ENCODE assay signal across 12 cellular contexts in the genomic region with DNA sequence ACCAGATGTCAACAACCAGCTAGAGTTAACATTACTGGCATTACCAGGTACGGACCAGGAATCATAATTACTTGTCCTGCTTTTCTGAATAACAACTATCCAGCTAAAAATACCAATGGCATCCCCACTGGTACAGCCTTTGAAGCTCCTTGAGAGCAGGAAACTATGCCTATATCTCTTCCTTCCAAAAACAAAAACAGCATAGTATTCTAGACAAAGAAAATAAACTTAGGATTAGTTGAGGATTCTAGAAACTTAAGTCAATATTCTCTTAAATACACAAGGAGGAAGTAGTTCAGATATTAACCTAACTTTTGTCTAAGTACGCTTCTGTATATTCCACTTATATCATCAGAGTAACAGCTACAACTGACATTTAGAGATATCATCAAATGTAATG. TPM values are rescaled to one million over a fixed set of nuclear protein-coding genes. Genes with fewer than 3 reads are reported as not detected.
DNase-seq lines count a peak whose midpoint lies in the region; ATAC-seq, FAIRE-seq and TF ChIP-seq lines count a peak whose summit lies in the region.
"Had no signal": no experiment of that assay in that cellular context is flagged by ENCODE, and none has a peak within 500 bp of the region (broad histone marks: within the 10 kb centered on the region; RNA-seq: fewer than 3 reads in every experiment).

No MANE protein-coding gene starts in this region.

- POLR2A ChIA-PET in HepG2 (lab: Yijun Ruan, JAX) = interaction anchor here (0.6 to 2.6 kb wide), 4 partner anchors 11 to 68 kb away, joined by 3 to 14 read pairs (median 4); a partner anchor contains a TSS

- intact Hi-C loops in HepG2 (cut with micrococcal nuclease; ENCODE audit: unreplicated experiment) = no loop called here
- intact Hi-C loops in right lobe of liver (cut with DNase I) = loop anchor here (10.0 kb wide), 1 partner anchor 139 kb away; no protein-coding TSS in a partner anchor
- intact Hi-C loops in vagina (cut with DNase I) = no loop called here

- H3K27me3 Mint-ChIP-seq in activated naive CD8-positive, alpha-beta T cell treated with anti-CD3 and anti-CD28 coated beads for 36 hours = no peaks in the 10 kb centered on the region

- in situ Hi-C loops in HepG2 (cut with HindIII; ENCODE audit: extremely low pct_ligation_motif_present, low pct_unique_long_range_greater_than_20kb) = loop anchor here (10.0 kb wide), 1 partner anchor 139 kb away; no protein-coding TSS in a partner anchor

- H3K27me3 ChIP-seq in HepG2 (ENCODE audit: control insufficient read depth in 1 of 2, insufficient read depth in 2 of 2, low read length in 2 of 2) = no peaks in the 10 kb centered on the region; a peak in 1 of 5 replicates
- no peaks in the 10 kb centered on the region for H3K27me3 ChIP-seq in right lobe of liver
- H3K27me3 ChIP-seq in vagina = no peaks in the 10 kb centered on the region
- H3K27me3 ChIP-seq: neutrophil, upper lobe of left lung had no signal

- H3K4me1 ChIP-seq in HepG2 (ENCODE audit: insufficient read depth, low read length) (peaks cover 55% of the 10 kb centered on the region), right lobe of liver (peaks cover 0 to 29% (median 13%) of the 10 kb centered on the region in 4 donors), vagina (peaks cover 67% of the 10 kb centered on the region)

- no peak for TF ChIP-seq POLR2A in HepG2 (IDR thresholded peaks at IDR 0.05; ENCODE audit: insufficient read depth in 1 of 2, low read depth in 2 of 2, low read length in 2 of 2)
- TF ChIP-seq POLR2A in right lobe of liver (IDR thresholded peaks at IDR 0.05) = no peak
- no peak for TF ChIP-seq POLR2A in vagina (IDR thresholded peaks at IDR 0.05)

- DNase-seq in HepG2 (ENCODE audit: low spot score) (no peak), right lobe of liver (no peak), iris pigment epithelial cell (ENCODE audit: low read depth) (peak; percentile 20), vagina (ENCODE audit: extremely low spot score in 2 of 2) (no peak), NCI-H510A (lab: John Stamatoyannopoulos, UW) (no peak), AG08396 (ENCODE audit: low spot score) (no peak), NCI-H1092 treated with DMSO at 0.1 percent for 48 hours (lab: John Stamatoyannopoulos, UW) (no peak)
- no peak for DNase-seq in activated naive CD8-positive, alpha-beta T cell treated with anti-CD3 and anti-CD28 coated beads for 36 hours
- DNase-seq: DMS79, NCI-H2227 treated with DMSO at 0.1 percent for 48 hours, upper lobe of left lung had no signal

- peak overlapping the region; percentile 90 for H3K4me2 ChIP-seq in HepG2 (ENCODE audit: low read depth, low read length)

- no TSS peak for BruUV-seq in HepG2 (replicated peaks; lab: Mats Ljungman, UMichigan)

- 38% methylated on average over 2 of the region's 2 CpGs for WGBS in HepG2 (ENCODE audit: low lambda C conversion rate)
- WGBS in right lobe of liver (ENCODE audit: insufficient coverage, low coverage, low lambda C conversion rate, missing lambda C conversion rate) = 30% methylated on average over 2 of the region's 2 CpGs

- no peak for TF ChIP-seq CTCF in HepG2 (CRISPR knock-in tag; IDR thresholded peaks at IDR 0.05)
- TF ChIP-seq CTCF in right lobe of liver (IDR thresholded peaks at IDR 0.05) = no peak
- no peak for TF ChIP-seq CTCF in vagina (IDR thresholded peaks at IDR 0.05)

- H3K36me3 Mint-ChIP-seq in activated naive CD8-positive, alpha-beta T cell treated with anti-CD3 and anti-CD28 coated beads for 36 hours = peaks cover 53% of the 10 kb centered on the region

- H3K4me3 ChIP-seq in HepG2 (replicated peaks in 1 of 3; ENCODE audit: insufficient read depth in 1 of 3, low read depth in 2 of 3, low read length in 3 of 3) (peak overlapping the region; percentile 79 to 100 (median 90); a peak in 5 of 6 replicates), right lobe of liver (no peak overlapping the region), vagina (peak overlapping the region; percentile 67 to 73)

- H3K79me2 ChIP-seq in HepG2 (ENCODE audit: insufficient read depth, low read length) = peaks cover 94% of the 10 kb centered on the region

- H3K36me3 ChIP-seq in HepG2 (replicated peaks in 1 of 2; ENCODE audit: control insufficient read depth in 1 of 2, insufficient read depth in 2 of 2, low read length in 2 of 2) (peaks cover 4 to 16% of the 10 kb centered on the region in 2 experiments), right lobe of liver (peaks cover 0 to 8% (median 0%) of the 10 kb centered on the region in 4 donors), vagina (no peaks in the 10 kb centered on the region)

- no peak overlapping the region for H2AFZ ChIP-seq in HepG2 (ENCODE audit: low read length)

- no peak for FAIRE-seq in HepG2 (lab: Jason Lieb, UNC)

- peaks cover 72% of the 10 kb centered on the region for H4K20me1 ChIP-seq in HepG2 (ENCODE audit: insufficient read depth, low read length)

- H3K9me3 ChIP-seq in HepG2 (ENCODE audit: low read length) (no peaks in the 10 kb centered on the region), right lobe of liver (no peaks in the 10 kb centered on the region), vagina (no peaks in the 10 kb centered on the region)
- H3K9me3 ChIP-seq: neutrophil, upper lobe of left lung had no signal

- H3K27ac Mint-ChIP-seq in activated naive CD8-positive, alpha-beta T cell treated with anti-CD3 and anti-CD28 coated beads for 36 hours = peak overlapping the region; percentile 80

- ATAC-seq in HepG2 (no peak), right lobe of liver (no peak)

- TF ChIP-seq EP300 in HepG2 (IDR thresholded peaks at IDR 0.05; ENCODE audit: low read depth in 2 of 2, low read length in 2 of 2) (no peak), HepG2 (CRISPR knock-in tag; IDR thresholded peaks at IDR 0.05; ENCODE audit: borderline replicate concordance) (no peak)

- peaks cover 48% of the 10 kb centered on the region for H3K4me1 Mint-ChIP-seq in activated naive CD8-positive, alpha-beta T cell treated with anti-CD3 and anti-CD28 coated beads for 36 hours

- TF ChIP-seq RAD21 in HepG2 (CRISPR knock-in tag; IDR thresholded peaks at IDR 0.05) = no peak

- no peak overlapping the region for H3K4me3 Mint-ChIP-seq in activated naive CD8-positive, alpha-beta T cell treated with anti-CD3 and anti-CD28 coated beads for 36 hours

- CTCF ChIA-PET in HepG2 (lab: Yijun Ruan, JAX; ENCODE audit: low intra/inter-chr PET ratio, low total read pairs) = interaction anchor here (1.7 kb wide), 1 partner anchor 138 kb away, joined by 7 read pairs; no protein-coding TSS in a partner anchor

- H3K9me3 Mint-ChIP-seq in activated naive CD8-positive, alpha-beta T cell treated with anti-CD3 and anti-CD28 coated beads for 36 hours = peaks cover 2% of the 10 kb centered on the region

- H3K9ac ChIP-seq in HepG2 (ENCODE audit: insufficient read depth, low read depth, low read length) = peak overlapping the region; percentile 28; the same call in 1 of the 2 replicates

- H3K27ac ChIP-seq in HepG2 (ENCODE audit: extremely low read length, insufficient read depth, low read length) = no peak overlapping the region
- H3K27ac ChIP-seq in right lobe of liver = no peak overlapping the region
- H3K27ac ChIP-seq in vagina = peak overlapping the region; percentile 92
- H3K27ac ChIP-seq: neutrophil had no signal

RNA-seq across cellular contexts. Expression of a gene that starts 3.0 kb away (rescaled TPM):
- total RNA-seq in HepG2 (2016; rRNA removed; fragmentation: Illumina TruSeq; extraction: Trizol) = 166 and 192 TPM in 2 replicates
- 14.8 and 18.6 TPM in 2 replicates for total RNA-seq in HepG2 (2016; cell fraction: cytosol; rRNA removed; fragmentation: Illumina TruSeq; extraction: Trizol; ENCODE audit: low read depth)
- 164 and 178 TPM in 2 replicates for total RNA-seq in HepG2 (2016; cell fraction: insoluble cytoplasmic fraction; rRNA removed; fragmentation: Illumina TruSeq; extraction: Trizol)
- total RNA-seq in HepG2 (2016; cell fraction: membrane; rRNA removed; fragmentation: Illumina TruSeq; extraction: Trizol) = 33.3 and 42.9 TPM in 2 replicates
- 243 and 259 TPM in 2 replicates for total RNA-seq in HepG2 (2016; cell fraction: nucleus; rRNA removed; fragmentation: Illumina TruSeq; extraction: Trizol)
- 97.5 and 98.1 TPM in 2 replicates for polyA plus RNA-seq in HepG2 (2011; rRNA removed)
- 50.6 and 52.7 TPM in 2 replicates for polyA plus RNA-seq in HepG2 (2011; cell fraction: cytosol; rRNA removed)
- 159 and 189 TPM in 2 replicates for polyA plus RNA-seq in HepG2 (2011; cell fraction: nucleus; rRNA removed)
- 106 and 122 TPM in 2 replicates for polyA plus RNA-seq in HepG2 (2012)
- polyA plus RNA-seq in HepG2 (2016; cell fraction: cytosol; fragmentation: Illumina TruSeq; extraction: Trizol; ENCODE audit: low read depth) = 6.8 and 8.4 TPM in 2 replicates
- 165 and 171 TPM in 2 replicates for polyA plus RNA-seq in HepG2 (2016; cell fraction: insoluble cytoplasmic fraction; fragmentation: Illumina TruSeq; extraction: Trizol; ENCODE audit: low read depth)
- 18.5 and 22.5 TPM in 2 replicates for polyA plus RNA-seq in HepG2 (2016; cell fraction: membrane; fragmentation: Illumina TruSeq; extraction: Trizol; ENCODE audit: low read depth)
- polyA plus RNA-seq in HepG2 (2016; cell fraction: nucleus; fragmentation: Illumina TruSeq; extraction: Trizol; ENCODE audit: insufficient read depth, low read depth) = 212 and 220 TPM in 2 replicates
- 143 and 421 TPM in 2 replicates for polyA minus RNA-seq in HepG2 (2011; rRNA and poly(A)+ RNA removed; ENCODE audit: low replicate concordance)
- 53.6 and 56.2 TPM in 2 replicates for polyA minus RNA-seq in HepG2 (2011; cell fraction: cytosol; rRNA and poly(A)+ RNA removed)
- 426 and 458 TPM in 2 replicates for polyA minus RNA-seq in HepG2 (2011; cell fraction: nucleus; rRNA and poly(A)+ RNA removed)
- total RNA-seq in right lobe of liver = 10 to 100 TPM; 21.7 to 38.5 (median 35.6) TPM
- total RNA-seq in activated naive CD8-positive, alpha-beta T cell treated with anti-CD3 and anti-CD28 coated beads for 36 hours = 100 to 1,000 TPM; 242 to 255 TPM
- 85.7 TPM for total RNA-seq in vagina

RNA-seq across cellular contexts. Expression of a gene that starts 28.8 kb away (rescaled TPM):
- total RNA-seq in HepG2 (2016; rRNA removed; fragmentation: Illumina TruSeq; extraction: Trizol) = 18.6 and 25.7 TPM in 2 replicates
- 2.7 and 3.0 TPM in 2 replicates for total RNA-seq in HepG2 (2016; cell fraction: cytosol; rRNA removed; fragmentation: Illumina TruSeq; extraction: Trizol; ENCODE audit: low read depth)
- total RNA-seq in HepG2 (2016; cell fraction: insoluble cytoplasmic fraction; rRNA removed; fragmentation: Illumina TruSeq; extraction: Trizol) = 16.9 and 25.9 TPM in 2 replicates
- 5.7 and 9.7 TPM in 2 replicates for total RNA-seq in HepG2 (2016; cell fraction: membrane; rRNA removed; fragmentation: Illumina TruSeq; extraction: Trizol)
- total RNA-seq in HepG2 (2016; cell fraction: nucleus; rRNA removed; fragmentation: Illumina TruSeq; extraction: Trizol) = 14.1 and 15.4 TPM in 2 replicates
- polyA plus RNA-seq in HepG2 (2011; rRNA removed) = 3.0 and 4.4 TPM in 2 replicates
- polyA plus RNA-seq in HepG2 (2011; cell fraction: cytosol; rRNA removed) = 2.3 and 2.8 TPM in 2 replicates
- 4.2 and 4.7 TPM in 2 replicates for polyA plus RNA-seq in HepG2 (2011; cell fraction: nucleus; rRNA removed)
- polyA plus RNA-seq in HepG2 (2012) = 9.3 and 9.6 TPM in 2 replicates
- 0.76 and 1.0 TPM in 2 replicates for polyA plus RNA-seq in HepG2 (2016; cell fraction: cytosol; fragmentation: Illumina TruSeq; extraction: Trizol; ENCODE audit: low read depth)
- polyA plus RNA-seq in HepG2 (2016; cell fraction: insoluble cytoplasmic fraction; fragmentation: Illumina TruSeq; extraction: Trizol; ENCODE audit: low read depth) = 17.4 and 17.8 TPM in 2 replicates
- 2.1 and 2.3 TPM in 2 replicates for polyA plus RNA-seq in HepG2 (2016; cell fraction: membrane; fragmentation: Illumina TruSeq; extraction: Trizol; ENCODE audit: low read depth)
- polyA plus RNA-seq in HepG2 (2016; cell fraction: nucleus; fragmentation: Illumina TruSeq; extraction: Trizol; ENCODE audit: insufficient read depth, low read depth) = 14.1 and 15.4 TPM in 2 replicates
- 3.2 and 9.2 TPM in 2 replicates for polyA minus RNA-seq in HepG2 (2011; rRNA and poly(A)+ RNA removed; ENCODE audit: low replicate concordance)
- 5.0 and 5.2 TPM in 2 replicates for polyA minus RNA-seq in HepG2 (2011; cell fraction: cytosol; rRNA and poly(A)+ RNA removed)
- 15.8 and 16.3 TPM in 2 replicates for polyA minus RNA-seq in HepG2 (2011; cell fraction: nucleus; rRNA and poly(A)+ RNA removed)
- total RNA-seq in right lobe of liver = 10 to 100 TPM; 10.9 to 21.7 (median 14.4) TPM
- total RNA-seq in activated naive CD8-positive, alpha-beta T cell treated with anti-CD3 and anti-CD28 coated beads for 36 hours = 1 to 10 TPM; 7.0 to 8.4 TPM
- total RNA-seq in vagina = 20.9 TPM

Comparison
In these comparisons a context has a peak if more than half of its experiments do, and no peak if none do; other contexts are left out.
1. H3K4me3 ChIP-seq: peak in HepG2 (3 of 3) and vagina (2 of 2); none in right lobe of liver (0 of 3).
2. intact Hi-C loops: an anchor here in right lobe of liver (10.0 kb wide); none called in HepG2 and vagina.